In the genomic region with DNA sequence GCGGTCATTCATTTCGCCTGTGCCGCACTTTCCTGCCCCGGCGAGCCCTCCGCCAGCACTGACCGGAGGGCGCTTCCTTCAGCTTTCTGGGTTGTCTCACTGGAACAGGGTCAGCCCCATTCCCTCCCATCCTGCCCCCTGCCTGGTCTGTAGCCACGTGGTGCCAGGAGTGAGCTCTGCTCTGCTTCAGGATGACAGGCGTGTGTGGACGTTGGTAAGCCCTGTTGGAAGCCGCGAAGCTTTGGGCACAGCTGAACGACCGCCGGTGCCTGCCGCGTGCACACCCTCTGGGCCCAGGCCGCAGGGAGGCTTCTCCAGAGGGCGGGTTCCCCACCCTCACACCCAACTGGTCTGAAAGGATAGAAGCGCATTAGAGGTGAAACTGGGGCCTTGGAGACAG, we compare ENCODE assay signal across 10 cellular contexts. TPM values are rescaled to one million over a fixed set of nuclear protein-coding genes. Genes with fewer than 3 reads are reported as not detected.
"Had no signal": no experiment of that assay in that cellular context is flagged by ENCODE, and none has a peak within 500 bp of the region (broad histone marks: within the 10 kb centered on the region; RNA-seq: fewer than 3 reads in every experiment).

No MANE protein-coding gene starts in this region.

RNA-seq across cellular contexts. Expression of a gene that starts 49.6 kb away (rescaled TPM):
- total RNA-seq: natural killer cell treated with Interleukin-12 subunit alpha and Interleukin-12 subunit beta and Interleukin-15 and Interleukin-18, amount 100 ng/mL, for 72 hours; neural crest cell; omental fat pad; osteocyte; posterior vena cava; pulmonary artery endothelial cell; sciatic nerve; smooth muscle cell; urinary bladder; vagina had no signal
